In the genomic region with DNA sequence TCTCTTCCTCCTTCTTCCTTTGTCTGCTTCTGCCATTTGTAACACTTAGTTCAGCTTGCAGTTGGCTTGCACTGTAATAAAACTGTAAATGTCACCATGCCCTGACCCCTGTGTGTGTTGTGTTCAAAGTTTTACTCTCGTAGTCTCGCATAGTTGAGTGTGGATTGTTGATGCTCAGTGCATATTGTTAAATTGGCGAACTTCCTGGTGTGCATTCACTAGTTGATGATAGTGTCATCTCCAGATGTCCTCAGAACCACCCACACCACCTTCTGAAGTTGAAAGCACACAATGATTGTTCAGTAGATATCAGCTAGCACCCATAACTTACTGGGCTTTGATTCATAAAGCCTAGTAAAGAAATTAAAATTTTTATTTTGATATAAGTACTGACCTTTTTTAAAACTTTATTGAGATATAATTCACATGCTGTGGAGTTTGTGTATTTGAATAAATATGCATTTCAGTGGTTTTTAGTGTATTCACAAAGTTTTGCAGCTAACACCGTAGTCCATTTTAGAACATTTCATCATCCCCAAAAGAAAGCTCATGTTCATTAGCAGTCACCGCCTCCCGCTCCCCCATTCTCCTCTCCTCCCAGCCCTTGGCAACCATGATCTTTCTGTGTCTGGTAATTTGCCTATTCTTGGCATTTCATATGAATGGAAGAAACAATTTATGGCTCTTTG, we compare ENCODE assay signal across 9 cellular contexts. TPM values are rescaled to one million over a fixed set of nuclear protein-coding genes. Genes with fewer than 3 reads are reported as not detected.
DNase-seq lines count a peak whose midpoint lies in the region; ATAC-seq, FAIRE-seq and TF ChIP-seq lines count a peak whose summit lies in the region.
"Had no signal": no experiment of that assay in that cellular context is flagged by ENCODE, and none has a peak within 500 bp of the region (broad histone marks: within the 10 kb centered on the region; RNA-seq: fewer than 3 reads in every experiment).

No MANE protein-coding gene starts in this region.

- H3K9me3 ChIP-seq in OCI-LY7 (ENCODE audit: low read length): no peaks in the 10 kb centered on the region

- H3K27me3 Mint-ChIP-seq in activated naive CD4-positive, alpha-beta T cell treated with anti-CD3 and anti-CD28 coated beads, Interleukin-2, amount 10 ng/mL, durations not matched to agents 7 days and 5 days: no peaks in the 10 kb centered on the region
- no peaks in the 10 kb centered on the region for H3K27me3 Mint-ChIP-seq in type B pancreatic cell

- H3K4me3 Mint-ChIP-seq in activated naive CD4-positive, alpha-beta T cell treated with anti-CD3 and anti-CD28 coated beads, Interleukin-2, amount 10 ng/mL, durations not matched to agents 7 days and 5 days: no peak overlapping the region
- no peak overlapping the region for H3K4me3 Mint-ChIP-seq in type B pancreatic cell

- peaks cover 56% of the 10 kb centered on the region for H4K20me1 ChIP-seq in OCI-LY7 (ENCODE audit: insufficient read depth, low read length)

- no peak for TF ChIP-seq CTCF in OCI-LY7 (conservative IDR thresholded peaks at IDR 0.05; ENCODE audit: low read length)
- no peak for TF ChIP-seq CTCF in type B pancreatic cell (conservative IDR thresholded peaks at IDR 0.05)

- H3K27ac Mint-ChIP-seq in activated naive CD4-positive, alpha-beta T cell treated with anti-CD3 and anti-CD28 coated beads, Interleukin-2, amount 50 U/mL, for 72 hours: peak overlapping the region in 1 of 2 donors; percentile 63
- H3K27ac Mint-ChIP-seq in activated naive CD4-positive, alpha-beta T cell treated with anti-CD3 and anti-CD28 coated beads, Interleukin-2, amount 10 ng/mL, durations not matched to agents 7 days and 5 days: no peak overlapping the region
- H3K27ac Mint-ChIP-seq in type B pancreatic cell: peak overlapping the region; percentile 24

- no peaks in the 10 kb centered on the region for H3K9me3 Mint-ChIP-seq in activated naive CD4-positive, alpha-beta T cell treated with anti-CD3 and anti-CD28 coated beads, Interleukin-2, amount 50 U/mL, for 72 hours
- H3K9me3 Mint-ChIP-seq in activated naive CD4-positive, alpha-beta T cell treated with anti-CD3 and anti-CD28 coated beads, Interleukin-2, amount 10 ng/mL, durations not matched to agents 7 days and 5 days: no peaks in the 10 kb centered on the region
- no peaks in the 10 kb centered on the region for H3K9me3 Mint-ChIP-seq in type B pancreatic cell

- peak; percentile 62 to 90 for ATAC-seq in activated naive CD4-positive, alpha-beta T cell treated with anti-CD3 and anti-CD28 coated beads, Interleukin-2, amount 50 U/mL, for 72 hours
- no peak for ATAC-seq in GM21367 (IDR thresholded peaks at IDR 0.05; ENCODE audit: unreplicated experiment)

- peaks cover 56% of the 10 kb centered on the region for H3K4me1 Mint-ChIP-seq in activated naive CD4-positive, alpha-beta T cell treated with anti-CD3 and anti-CD28 coated beads, Interleukin-2, amount 10 ng/mL, durations not matched to agents 7 days and 5 days
- peaks cover 58% of the 10 kb centered on the region for H3K4me1 Mint-ChIP-seq in type B pancreatic cell (ENCODE audit: unreplicated experiment)

- peak overlapping the region; percentile 47 for H3K27ac ChIP-seq in OCI-LY7 (ENCODE audit: low read depth, low read length, poor library complexity, severe bottlenecking)

- H3K9me2 ChIP-seq in OCI-LY7 (ENCODE audit: insufficient read depth, low read length): no peaks in the 10 kb centered on the region

- peak overlapping the region; percentile 11 for H3K4me3 ChIP-seq in OCI-LY7 (ENCODE audit: low read depth, low read length, poor library complexity, severe bottlenecking)

- intact Hi-C loops in OCI-LY7 (cut with micrococcal nuclease; ENCODE audit: unreplicated experiment): no loop called here

- FAIRE-seq in endometrium (lab: Jason Lieb, UNC): peak; percentile 21

- no peak for DNase-seq in activated naive CD4-positive, alpha-beta T cell treated with anti-CD3 and anti-CD28 coated beads, Interleukin-2, amount 50 U/mL, for 72 hours (ENCODE audit: low spot score in 2 of 2)
- no peak for DNase-seq in activated naive CD4-positive, alpha-beta T cell treated with anti-CD3 and anti-CD28 coated beads, Interleukin-2, amount 10 ng/mL, durations not matched to agents 7 days and 5 days
- DNase-seq in OCI-LY7 (ENCODE audit: low spot score) (peak; percentile 53), type B pancreatic cell (ENCODE audit: extremely low spot score, unreplicated experiment) (no peak), LoVo (ENCODE audit: low spot score) (no peak), Ammon's horn (ENCODE audit: low spot score) (no peak)
- DNase-seq: NCI-H1048 had no signal

- CTCF ChIA-PET in activated naive CD4-positive, alpha-beta T cell treated with anti-CD3 and anti-CD28 coated beads, Interleukin-2, amount 10 ng/mL, durations not matched to agents 7 days and 5 days (lab: Charles Lee): interaction anchor here (1.2 to 6.0 kb wide), 10 partner anchors 11 to 217 kb away, joined by 3 to 70 read pairs (median 8); no protein-coding TSS in a partner anchor
- CTCF ChIA-PET in OCI-LY7 (lab: Charles Lee; ENCODE audit: unreplicated experiment): interaction anchor here (1.3 to 2.6 kb wide), 2 partner anchors 11 to 52 kb away, joined by 3 to 17 read pairs; no protein-coding TSS in a partner anchor

- peaks cover 27% of the 10 kb centered on the region for H3K36me3 ChIP-seq in OCI-LY7 (ENCODE audit: insufficient read depth, low read length)

- peaks cover 100% of the 10 kb centered on the region for H3K79me2 ChIP-seq in OCI-LY7 (ENCODE audit: insufficient read depth, low read depth, low read length)

- H3K4me2 ChIP-seq in OCI-LY7 (ENCODE audit: low read length): peak overlapping the region; percentile 89

- no peak overlapping the region for H2AFZ ChIP-seq in OCI-LY7 (ENCODE audit: low read length)

- no TSS peak for BruUV-seq in OCI-LY7 (replicated peaks; lab: Mats Ljungman, UMichigan)

- POLR2A ChIA-PET in OCI-LY7 (lab: Charles Lee): interaction anchor here (0.8 to 2.9 kb wide), 2 partner anchors 24 to 79 kb away, joined by 3 to 19 read pairs; no protein-coding TSS in a partner anchor

- H3K4me1 ChIP-seq in OCI-LY7 (ENCODE audit: insufficient read depth, low read length, poor library complexity, severe bottlenecking): peaks cover 66% of the 10 kb centered on the region

- H3K36me3 Mint-ChIP-seq in activated naive CD4-positive, alpha-beta T cell treated with anti-CD3 and anti-CD28 coated beads, Interleukin-2, amount 50 U/mL, for 72 hours: no peaks in the 10 kb centered on the region
- H3K36me3 Mint-ChIP-seq in activated naive CD4-positive, alpha-beta T cell treated with anti-CD3 and anti-CD28 coated beads, Interleukin-2, amount 10 ng/mL, durations not matched to agents 7 days and 5 days: peaks cover 13% of the 10 kb centered on the region
- peaks cover 12% of the 10 kb centered on the region for H3K36me3 Mint-ChIP-seq in type B pancreatic cell

RNA-seq across cellular contexts. Expression of gene USP10, which starts 25.0 kb away (rescaled TPM):
- total RNA-seq in activated naive CD4-positive, alpha-beta T cell treated with anti-CD3 and anti-CD28 coated beads, Interleukin-2, amount 50 U/mL, for 72 hours: 100 to 1,000 TPM in 1 of 2 donors, 10 to 100 TPM in 1; 82.7 to 129 TPM
- total RNA-seq in OCI-LY7 (2014; rRNA removed; shearing (Covaris generic)): 65.9 and 69.8 TPM in 2 replicates
- 134 and 135 TPM in 2 replicates for total RNA-seq in OCI-LY7 (2022)
- 97.7 and 110 TPM in 2 replicates for total RNA-seq in type B pancreatic cell (ENCODE audit: low replicate concordance)
